ENCODE assay signal across 9 cellular contexts in genomic region chr22:23956301-23956900, GRCh38. TPM values are rescaled to one million over a fixed set of nuclear protein-coding genes. Genes with fewer than 3 reads are reported as not detected.
DNase-seq lines count a peak whose midpoint lies in the region; ATAC-seq, FAIRE-seq and TF ChIP-seq lines count a peak whose summit lies in the region.
"Not testable (repeated sequence)": the region's sequence is repeated elsewhere in the genome, so short reads cannot be mapped to it uniquely, and the experiment has no call there.
"Had no signal": no experiment of that assay in that cellular context is flagged by ENCODE, and none has a peak within 500 bp of the region (broad histone marks: within the 10 kb centered on the region; RNA-seq: fewer than 3 reads in every experiment).

No MANE protein-coding gene starts in this region.

- H3K9me3 Mint-ChIP-seq in memory B cell = not testable (repeated sequence)

- H3K36me3 Mint-ChIP-seq in T-helper 17 cell (ENCODE audit: low read depth); memory B cell: not testable (repeated sequence)

- not testable (repeated sequence) for H3K4me3 ChIP-seq in AG04450 (ENCODE audit: low read depth, low read length); fibroblast of mammary gland (ENCODE audit: control insufficient read depth, low read depth, low read length)

- peak; percentile 91 for ATAC-seq in T-helper 17 cell
- peak; percentile 85 for ATAC-seq in memory B cell (ENCODE audit: low read depth)

- peak; percentile 74 for FAIRE-seq in GM18507 (lab: Jason Lieb, UNC)

- H3K27me3 ChIP-seq in AG04450 (ENCODE audit: control insufficient read depth, insufficient read depth, low read length) = not testable (repeated sequence)

- H3K27me3 Mint-ChIP-seq in T-helper 17 cell, memory B cell: not testable (repeated sequence)

- peak; percentile 24 for DNase-seq in AG04450 (ENCODE audit: low read depth, low spot score)
- not testable (repeated sequence) for DNase-seq in GM18507 (ENCODE audit: extremely low spot score, insufficient read length, low read depth); fibroblast of mammary gland (ENCODE audit: low read depth)
- DNase-seq in NCI-H1930 (lab: John Stamatoyannopoulos, UW) = peak; percentile 32 to 60
- peak; percentile 40 to 74 (median 57) for DNase-seq in T-helper 17 cell
- peak; percentile 67 for DNase-seq in activated gamma-delta T cell treated with anti-CD3 and anti-CD28 coated beads, Interleukin-2, amount 50 U/mL, for 16 hours (ENCODE audit: low read depth)
- DNase-seq in memory B cell (ENCODE audit: low spot score in 2 of 2) = peak; percentile 72 to 90
- peak; percentile 74 for DNase-seq in stimulated activated CD4-positive, alpha-beta T cell treated with anti-CD3 and anti-CD28 coated beads, Interleukin-2, amount 100 ng/mL, for 4 hours (ENCODE audit: low read depth)

- H3K27ac ChIP-seq in AG04450 (ENCODE audit: low read depth, low read length) = not testable (repeated sequence)

- not testable (repeated sequence) for H3K9me3 ChIP-seq in AG04450 (ENCODE audit: control insufficient read depth, insufficient read depth, low read length); T-helper 17 cell (ENCODE audit: control insufficient read depth, low read length, poor library complexity, severe bottlenecking)

- POLR2A ChIA-PET in AG04450 (lab: Yijun Ruan, JAX) = not testable (repeated sequence)

- H3K4me3 Mint-ChIP-seq in T-helper 17 cell, memory B cell: not testable (repeated sequence)

- H3K4me1 Mint-ChIP-seq in T-helper 17 cell = peaks cover 13% of the 10 kb centered on the region
- not testable (repeated sequence) for H3K4me1 Mint-ChIP-seq in memory B cell

- TF ChIP-seq CTCF in AG04450 (IDR thresholded peaks at IDR 0.05; ENCODE audit: low read depth, low read length) (peak; percentile 78), fibroblast of mammary gland (conservative IDR thresholded peaks at IDR 0.05; ENCODE audit: control insufficient read depth, insufficient read depth, low read depth, low read length) (peak; percentile 23)

- H3K27ac Mint-ChIP-seq in T-helper 17 cell, memory B cell: not testable (repeated sequence)

- CTCF ChIA-PET in AG04450 (lab: Charles Lee) = interaction anchor here (0.6 to 1.6 kb wide), 12 partner anchors 17 to 110 kb away, joined by 3 to 11 read pairs (median 4); partner anchors contain the start of gene SLC2A11

RNA-seq across cellular contexts. Expression of gene GSTT2B, which starts 4.6 kb away (rescaled TPM):
- 33.1 and 39.7 TPM in 2 replicates for polyA plus RNA-seq in AG04450 (2011; rRNA removed)
- polyA minus RNA-seq in AG04450 (2011; rRNA and poly(A)+ RNA removed) = 18.5 and 22.8 TPM in 2 replicates
- total RNA-seq in T-helper 17 cell = not detected

RNA-seq across cellular contexts. Expression of gene DDTL, which starts 10.3 kb away (rescaled TPM):
- polyA plus RNA-seq in AG04450 (2011; rRNA removed) = 0.78 and 1.1 TPM in 2 replicates
- 4.2 and 4.5 TPM in 2 replicates for polyA minus RNA-seq in AG04450 (2011; rRNA and poly(A)+ RNA removed)
- total RNA-seq in T-helper 17 cell = 1 to 10 TPM; 2.4 to 3.5 TPM

RNA-seq across cellular contexts. Expression of gene DDT, which starts 17.8 kb away (rescaled TPM):
- polyA plus RNA-seq in AG04450 (2011; rRNA removed) = 91.4 and 99.4 TPM in 2 replicates
- polyA minus RNA-seq in AG04450 (2011; rRNA and poly(A)+ RNA removed) = 10.2 and 18.5 TPM in 2 replicates
- 10 to 100 TPM; 69.4 to 74.2 TPM for total RNA-seq in T-helper 17 cell

RNA-seq across cellular contexts. Expression of gene GSTT2, which starts 23.5 kb away (rescaled TPM):
- polyA plus RNA-seq in AG04450 (2011; rRNA removed) = 1.1 and 1.3 TPM in 2 replicates
- polyA minus RNA-seq in AG04450 (2011; rRNA and poly(A)+ RNA removed) = not detected in 2 replicates
- total RNA-seq in T-helper 17 cell = not detected
- total RNA-seq: urinary bladder had no signal

RNA-seq across cellular contexts. Expression of gene GSTT4, which starts 48.9 kb away (rescaled TPM):
- polyA plus RNA-seq in AG04450 (2011; rRNA removed) = not detected in 2 replicates
- not detected in 2 replicates for polyA minus RNA-seq in AG04450 (2011; rRNA and poly(A)+ RNA removed)
- total RNA-seq in T-helper 17 cell = not detected
- total RNA-seq: urinary bladder had no signal
- polyA plus RNA-seq: urinary bladder had no signal
